ENCODE assay signal across 8 cellular contexts in the genomic region with DNA sequence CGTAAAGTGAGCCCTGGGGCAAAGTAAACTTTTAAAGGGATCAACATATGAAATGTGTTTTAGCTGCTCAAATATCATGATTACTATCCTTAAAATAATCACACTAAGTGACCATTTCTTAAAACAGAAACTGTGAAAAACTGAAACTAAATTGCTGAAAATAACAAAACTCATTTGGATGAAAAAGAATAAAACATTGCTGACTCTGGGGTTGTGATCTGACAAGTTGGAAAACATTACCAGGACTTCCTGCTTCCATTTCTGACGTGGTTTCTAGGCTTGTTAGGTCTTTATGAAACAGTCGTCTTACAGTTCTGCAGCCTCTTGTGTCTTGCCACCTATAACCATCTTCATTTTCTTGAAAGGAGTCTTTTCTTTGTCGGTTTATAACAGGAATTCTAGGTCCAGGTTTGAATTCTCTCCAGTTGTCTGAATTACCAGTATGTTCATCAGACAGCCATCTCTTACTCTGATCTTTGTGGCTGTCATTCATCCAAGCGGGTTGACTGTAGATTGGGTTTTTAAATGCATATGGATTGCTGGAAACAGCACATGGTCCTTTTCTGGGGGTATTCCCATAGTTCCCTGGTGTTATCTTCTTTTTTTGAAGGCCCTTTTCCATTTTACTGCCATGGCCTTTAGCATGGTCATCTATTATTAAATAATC. TPM values are rescaled to one million over a fixed set of nuclear protein-coding genes. Genes with fewer than 3 reads are reported as not detected.
DNase-seq lines count a peak whose midpoint lies in the region; ATAC-seq and TF ChIP-seq lines count a peak whose summit lies in the region.

No MANE protein-coding gene starts in this region.

- H3K36me3 ChIP-seq in cardiac muscle cell, result peaks cover 4% of the 10 kb centered on the region
- peaks cover 13% of the 10 kb centered on the region for H3K36me3 ChIP-seq in iPS-20b (ENCODE audit: insufficient read depth, low read depth, low read length)
- H3K36me3 ChIP-seq in transverse colon, result peaks cover 0 to 9% (median 0%) of the 10 kb centered on the region in 4 donors

- H3K4me1 Mint-ChIP-seq in activated CD4-positive, alpha-beta T cell treated with anti-CD3 and anti-CD28 coated beads, Interleukin-2, amount 10 ng/mL, durations not matched to agents 7 days and 5 days, result peaks cover 51% of the 10 kb centered on the region

- H3K27ac Mint-ChIP-seq in activated CD4-positive, alpha-beta T cell treated with anti-CD3 and anti-CD28 coated beads, Interleukin-2, amount 10 ng/mL, durations not matched to agents 7 days and 5 days, result peak overlapping the region; percentile 90

- TF ChIP-seq CTCF in cardiac muscle cell (IDR thresholded peaks at IDR 0.05; ENCODE audit: low read depth, low read length), result no peak
- no peak for TF ChIP-seq CTCF in transverse colon (IDR thresholded peaks at IDR 0.05)

- H3K27me3 Mint-ChIP-seq in activated CD4-positive, alpha-beta T cell treated with anti-CD3 and anti-CD28 coated beads, Interleukin-2, amount 10 ng/mL, durations not matched to agents 7 days and 5 days, result no peaks in the 10 kb centered on the region

- in situ Hi-C loops in transverse colon (cut with MboI; ENCODE audit: low pct_ligation_motif_present in 1 of 4, low pct_unique_long_range_greater_than_20kb in 1 of 4, low sequenced_read_pairs in 3 of 4) (no loop called here), ACHN (cut with HindIII; ENCODE audit: low pct_ligation_motif_present, low pct_unique_long_range_greater_than_20kb, low sequenced_read_pairs) (no loop called here)

- WGBS in transverse colon (ENCODE audit: low coverage in 1 of 2), 2 donors, result 43 to 48% methylated on average over 5 of the region's 5 CpGs

- POLR2A ChIA-PET in activated CD4-positive, alpha-beta T cell treated with anti-CD3 and anti-CD28 coated beads, Interleukin-2, amount 10 ng/mL, durations not matched to agents 7 days and 5 days (lab: Charles Lee), result no interaction called here

- no peaks in the 10 kb centered on the region for H3K9me3 ChIP-seq in cardiac muscle cell (ENCODE audit: low read depth)
- no peaks in the 10 kb centered on the region for H3K9me3 ChIP-seq in iPS-20b (ENCODE audit: insufficient read depth, low read depth, low read length)
- no peaks in the 10 kb centered on the region for H3K9me3 ChIP-seq in transverse colon

- H3K36me3 Mint-ChIP-seq in activated CD4-positive, alpha-beta T cell treated with anti-CD3 and anti-CD28 coated beads, Interleukin-2, amount 10 ng/mL, durations not matched to agents 7 days and 5 days (ENCODE audit: low read depth), result peaks cover 43% of the 10 kb centered on the region

- DNase-seq in cardiac muscle cell (ENCODE audit: low read depth in 1 of 2, low spot score in 1 of 2) (peak in 1 of 2 donors; percentile 36), left cardiac atrium (no peak), transverse colon (no peak), germinal center (ENCODE audit: low spot score) (no peak), NCI-H2107 treated with DMSO at 0.1 percent for 48 hours (lab: John Stamatoyannopoulos, UW; ENCODE audit: unreplicated experiment) (no peak), ACHN (no peak)
- peak; percentile 36 for DNase-seq in activated CD4-positive, alpha-beta T cell treated with anti-CD3 and anti-CD28 coated beads, Interleukin-2, amount 10 ng/mL, durations not matched to agents 7 days and 5 days

- intact Hi-C loops in left cardiac atrium (cut with DNase I) (no loop called here), transverse colon (cut with DNase I; ENCODE audit: low total_unique reads) (no loop called here)

- no peaks in the 10 kb centered on the region for H3K9me3 Mint-ChIP-seq in activated CD4-positive, alpha-beta T cell treated with anti-CD3 and anti-CD28 coated beads, Interleukin-2, amount 10 ng/mL, durations not matched to agents 7 days and 5 days

- H3K4me3 ChIP-seq in cardiac muscle cell, result peak overlapping the region; percentile 92
- H3K4me3 ChIP-seq in iPS-20b (ENCODE audit: low read length), result peak overlapping the region; percentile 97
- peak overlapping the region in 2 of 4 donors; percentile 8 to 94 for H3K4me3 ChIP-seq in transverse colon

- peak overlapping the region; percentile 94 for H3K4me3 Mint-ChIP-seq in activated CD4-positive, alpha-beta T cell treated with anti-CD3 and anti-CD28 coated beads, Interleukin-2, amount 10 ng/mL, durations not matched to agents 7 days and 5 days

- H3K27ac ChIP-seq in cardiac muscle cell (no peak overlapping the region), iPS-20b (ENCODE audit: low read length) (no peak overlapping the region), transverse colon (peak overlapping the region; percentile 96 to 98 (median 96))

- peaks cover 10% of the 10 kb centered on the region for H3K4me1 ChIP-seq in cardiac muscle cell (ENCODE audit: low read depth)
- peaks cover 9% of the 10 kb centered on the region for H3K4me1 ChIP-seq in iPS-20b (ENCODE audit: insufficient read depth, low read length)
- H3K4me1 ChIP-seq in transverse colon, result peaks cover 26 to 63% (median 42%) of the 10 kb centered on the region in 4 donors

- no peak for TF ChIP-seq POLR2A in transverse colon (IDR thresholded peaks at IDR 0.05)

- ATAC-seq in left cardiac atrium, result no peak

- CTCF ChIA-PET in activated CD4-positive, alpha-beta T cell treated with anti-CD3 and anti-CD28 coated beads, Interleukin-2, amount 10 ng/mL, durations not matched to agents 7 days and 5 days (lab: Charles Lee), result interaction anchor here (1.6 kb wide), 1 partner anchor 12 kb away, joined by 4 read pairs; no protein-coding TSS in a partner anchor

- H3K9ac ChIP-seq in iPS-20b (ENCODE audit: low read depth, low read length), result no peak overlapping the region

- TF ChIP-seq EP300 in transverse colon (IDR thresholded peaks at IDR 0.05; ENCODE audit: low read depth), result no peak

- H3K27me3 ChIP-seq in cardiac muscle cell, result no peaks in the 10 kb centered on the region
- peaks cover 11% of the 10 kb centered on the region for H3K27me3 ChIP-seq in iPS-20b (ENCODE audit: insufficient read depth, low read length)
- no peaks in the 10 kb centered on the region for H3K27me3 ChIP-seq in transverse colon

RNA-seq across cellular contexts. Expression of a gene that starts 1.6 kb away (rescaled TPM):
- 11.2 and 16.4 TPM in 2 replicates for total RNA-seq in cardiac muscle cell
- polyA plus RNA-seq in cardiac muscle cell, result 9.4 and 10.3 TPM in 2 replicates
- total RNA-seq in left cardiac atrium, result 10 to 100 TPM; 13.0 to 14.3 TPM
- total RNA-seq in activated CD4-positive, alpha-beta T cell treated with anti-CD3 and anti-CD28 coated beads, Interleukin-2, amount 10 ng/mL, durations not matched to agents 7 days and 5 days, result 10 to 100 TPM; 37.2 to 38.2 TPM
- total RNA-seq in transverse colon, result 10 to 100 TPM; 29.5 to 72.9 (median 43.0) TPM

Comparison
In these comparisons a context has a peak if more than half of its experiments do, and no peak if none do; other contexts are left out.
1. H3K27ac ChIP-seq: peak in transverse colon (4 of 4); none in cardiac muscle cell (single experiment) and iPS-20b (single experiment).